In the genomic region with DNA sequence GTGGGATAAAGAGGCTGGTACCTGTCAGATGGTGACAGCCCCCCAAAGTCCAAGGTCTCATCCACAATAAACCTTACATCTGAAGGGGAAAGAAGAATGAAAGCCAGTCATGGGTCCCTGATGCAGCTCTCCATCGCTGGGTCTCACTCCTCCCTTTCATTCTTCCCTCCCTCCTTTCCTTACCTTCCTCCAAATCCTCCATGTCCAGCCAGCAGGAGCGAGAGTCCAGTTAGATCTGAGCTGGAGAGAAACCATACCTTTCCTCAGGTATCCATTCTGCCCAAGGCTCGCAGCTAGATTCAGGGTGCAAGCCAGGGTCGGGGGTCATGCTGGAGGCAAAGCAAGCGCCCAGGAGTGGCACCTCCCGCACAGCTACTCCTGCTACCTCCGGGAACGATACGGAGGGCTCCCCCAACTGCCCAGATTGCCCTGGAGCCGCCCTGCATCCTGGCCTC, we compare ENCODE assay signal across 9 cellular contexts. TPM values are rescaled to one million over a fixed set of nuclear protein-coding genes. Genes with fewer than 3 reads are reported as not detected.
DNase-seq lines count a peak whose midpoint lies in the region; ATAC-seq and TF ChIP-seq lines count a peak whose summit lies in the region.
"Had no signal": no experiment of that assay in that cellular context is flagged by ENCODE, and none has a peak within 500 bp of the region (broad histone marks: within the 10 kb centered on the region; RNA-seq: fewer than 3 reads in every experiment).

No MANE protein-coding gene starts in this region.

- BruUV-seq in MCF 10A (replicated peaks; lab: Mats Ljungman, UMichigan): no TSS peak

- H3K9me3 Mint-ChIP-seq in MCF 10A (ENCODE audit: unreplicated experiment): no peaks in the 10 kb centered on the region
- H3K9me3 Mint-ChIP-seq in mesothelial cell of epicardium: no peaks in the 10 kb centered on the region

- H3K4me1 ChIP-seq in right atrium auricular region: peaks cover 0 to 25% of the 10 kb centered on the region in 2 donors

- H3K36me3 Mint-ChIP-seq in MCF 10A (ENCODE audit: insufficient read depth, unreplicated experiment): no peaks in the 10 kb centered on the region
- H3K36me3 Mint-ChIP-seq in mesothelial cell of epicardium: peaks cover 6% of the 10 kb centered on the region

- H3K27ac Mint-ChIP-seq in MCF 10A (ENCODE audit: low read depth, unreplicated experiment) (peak overlapping the region; percentile 96), mesothelial cell of epicardium (peak overlapping the region; percentile 93)

- H3K27me3 Mint-ChIP-seq in MCF 10A (ENCODE audit: insufficient read depth, unreplicated experiment): no peaks in the 10 kb centered on the region
- no peaks in the 10 kb centered on the region for H3K27me3 Mint-ChIP-seq in mesothelial cell of epicardium (ENCODE audit: low read depth)

- peak overlapping the region; percentile 44 to 66 for H3K4me3 ChIP-seq in right atrium auricular region

- peak overlapping the region; percentile 100 for H3K4me3 Mint-ChIP-seq in MCF 10A (ENCODE audit: unreplicated experiment)
- peak overlapping the region; percentile 99 for H3K4me3 Mint-ChIP-seq in mesothelial cell of epicardium

- POLR2A ChIA-PET in MCF 10A (lab: Yijun Ruan, JAX): interaction anchor here (0.6 to 2.9 kb wide), 23 partner anchors 9 to 435 kb away, joined by 3 to 35 read pairs (median 4); partner anchors contain the start of genes GNAI3, PSMA5 and SORT1

- ATAC-seq in left ventricle myocardium superior: no peak
- ATAC-seq in GM19324 (IDR thresholded peaks at IDR 0.05; ENCODE audit: low FRiP score, unreplicated experiment): no peak

- intact Hi-C loops in left ventricle myocardium superior (cut with micrococcal nuclease): no loop called here
- intact Hi-C loops in MCF 10A (cut with micrococcal nuclease): no loop called here

- H3K4me1 Mint-ChIP-seq in MCF 10A (ENCODE audit: insufficient read depth, unreplicated experiment) (peaks cover 27% of the 10 kb centered on the region), mesothelial cell of epicardium (peaks cover 26% of the 10 kb centered on the region)

- CTCF ChIA-PET in MCF 10A (lab: Yijun Ruan, JAX): interaction anchor here (0.6 to 2.5 kb wide), 21 partner anchors 13 to 491 kb away, joined by 3 to 31 read pairs (median 3); partner anchors contain the start of gene SORT1

- no peaks in the 10 kb centered on the region for H3K9me3 ChIP-seq in right atrium auricular region

- TF ChIP-seq CTCF in right atrium auricular region (IDR thresholded peaks at IDR 0.05) (no peak), MCF 10A (IDR thresholded peaks at IDR 0.05; ENCODE audit: unreplicated experiment) (no peak), mesothelial cell of epicardium (IDR thresholded peaks at IDR 0.05; ENCODE audit: unreplicated experiment) (no peak)

- no peaks in the 10 kb centered on the region for H3K27me3 ChIP-seq in right atrium auricular region

- no peaks in the 10 kb centered on the region for H3K36me3 ChIP-seq in right atrium auricular region

- peak overlapping the region; percentile 88 to 91 for H3K27ac ChIP-seq in right atrium auricular region

- DNase-seq in right atrium auricular region (ENCODE audit: low spot score): no peak
- DNase-seq in left ventricle myocardium superior: no peak
- DNase-seq in MCF 10A (ENCODE audit: unreplicated experiment): no peak
- DNase-seq in mesothelial cell of epicardium (ENCODE audit: low spot score in 2 of 2, unreplicated experiment in 2 of 2): no peak
- DNase-seq in HPDE6-E6E7 (ENCODE audit: extremely low spot score): no peak
- DNase-seq in medulla oblongata (ENCODE audit: extremely low spot score): no peak
- DNase-seq in DMS79 (lab: John Stamatoyannopoulos, UW): no peak

RNA-seq across cellular contexts. Expression of gene PSRC1, which starts 0.4 kb away (rescaled TPM):
- total RNA-seq in right atrium auricular region: 1 to 10 TPM; 2.2 to 2.4 TPM
- 0.74 TPM for total RNA-seq in left ventricle myocardium superior
- total RNA-seq in MCF 10A (2022): 13.0 and 19.4 TPM in 2 replicates
- 15.8 to 18.3 TPM (median 17.6 TPM) in 3 replicates for total RNA-seq in mesothelial cell of epicardium

RNA-seq across cellular contexts. Expression of gene MYBPHL, which starts 24.3 kb away (rescaled TPM):
- total RNA-seq in right atrium auricular region: 100 to 1,000 TPM in 1 of 2 donors, 10 to 100 TPM in 1; 62.2 to 381 TPM
- 0.35 TPM for total RNA-seq in left ventricle myocardium superior
- 1.1 TPM in 1 of 2 replicates, not detected in the other for total RNA-seq in MCF 10A (2022)
- not detected in 3 replicates for total RNA-seq in mesothelial cell of epicardium
- total RNA-seq: activated CD8-positive, alpha-beta memory T cell treated with anti-CD3 and anti-CD28 coated beads for 36 hours had no signal

RNA-seq across cellular contexts. Expression of gene CELSR2, which starts 33.2 kb away (rescaled TPM):
- total RNA-seq in right atrium auricular region: 10 to 100 TPM; 20.2 to 23.7 TPM
- 9.8 TPM for total RNA-seq in left ventricle myocardium superior
- total RNA-seq in MCF 10A (2022): 6.9 and 7.2 TPM in 2 replicates
- total RNA-seq in mesothelial cell of epicardium: 24.9 to 27.1 TPM (median 25.0 TPM) in 3 replicates

Comparison
In these comparisons a context has a peak if more than half of its experiments do, and no peak if none do; other contexts are left out.
1. RNA of gene MYBPHL, which starts 24.3 kb away (total RNA-seq): 62.2 to 381 TPM in right atrium auricular region; 1.1 TPM in MCF 10A, 0.35 TPM in left ventricle myocardium superior (single experiment) and not detected in mesothelial cell of epicardium; every median in the first group is over 10 times any median in the second.